In the genomic region with DNA sequence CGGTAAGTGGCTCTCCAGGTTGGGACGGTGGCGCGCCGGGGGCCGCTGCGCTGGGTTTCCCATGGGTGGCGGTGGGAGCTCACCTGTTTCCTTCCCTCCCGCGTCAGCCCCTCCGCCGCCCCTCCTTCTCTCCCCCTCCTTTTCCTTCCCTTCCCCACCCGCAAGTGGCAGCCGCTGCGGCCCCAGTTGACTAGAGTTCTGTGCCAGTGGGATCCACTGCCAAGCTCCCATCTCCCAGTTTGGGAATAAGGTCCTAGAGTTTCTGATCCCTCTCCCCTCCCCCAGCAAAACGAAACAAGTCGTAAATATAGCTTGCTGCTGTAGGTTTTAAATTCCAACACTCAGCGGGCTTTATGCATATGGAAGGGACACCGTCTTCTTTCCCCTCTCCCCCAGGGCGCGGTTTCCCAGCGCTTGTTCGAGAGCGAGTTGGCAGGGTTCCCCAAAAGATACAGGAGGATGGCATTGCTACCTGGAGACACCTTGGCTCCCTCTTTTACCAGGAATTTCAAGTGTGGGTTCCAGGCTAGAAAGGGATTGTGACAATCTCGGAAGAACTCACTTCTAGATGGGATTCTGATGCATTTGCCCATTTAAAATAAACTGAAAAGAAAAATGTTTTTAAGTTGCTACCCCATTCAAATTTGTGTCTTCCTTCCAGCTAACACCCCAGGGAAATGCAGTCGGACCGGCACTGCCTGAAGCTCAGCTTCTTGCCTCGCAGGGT, we compare ENCODE assay signal across 8 cellular contexts. TPM values are rescaled to one million over a fixed set of nuclear protein-coding genes. Genes with fewer than 3 reads are reported as not detected.
DNase-seq lines count a peak whose midpoint lies in the region; ATAC-seq and TF ChIP-seq lines count a peak whose summit lies in the region.

No MANE protein-coding gene starts in this region.

- intact Hi-C loops in heart left ventricle (cut with DNase I): loop anchor here in 3 of 10 donors (5.0 to 10.0 kb wide), 4 partner anchors 33 to 329 kb away; no protein-coding TSS in a partner anchor
- intact Hi-C loops in cardiac septum (cut with DNase I): no loop called here
- intact Hi-C loops in aorta (cut with DNase I): loop anchor here in 1 of 2 donors (10.0 kb wide), 1 partner anchor 199 kb away; no protein-coding TSS in a partner anchor

- peaks cover 87% of the 10 kb centered on the region for H3K27me3 Mint-ChIP-seq in mesothelial cell of epicardium (ENCODE audit: low read depth)

- H3K27me3 ChIP-seq in heart left ventricle: peaks cover 0 to 41% (median 0%) of the 10 kb centered on the region in 9 donors
- H3K27me3 ChIP-seq in aorta (ENCODE audit: control insufficient read depth in 1 of 2, insufficient read depth in 2 of 2, low read length in 1 of 2): no peaks in the 10 kb centered on the region

- H3K4me1 ChIP-seq in heart left ventricle (peaks cover 0 to 28% (median 2%) of the 10 kb centered on the region in 12 donors), aorta (ENCODE audit: control insufficient read depth in 1 of 2, insufficient read depth in 2 of 2, low read length in 2 of 2) (no peaks in the 10 kb centered on the region)

- peaks cover 25% of the 10 kb centered on the region for H3K4me1 Mint-ChIP-seq in mesothelial cell of epicardium

- no peaks in the 10 kb centered on the region for H3K36me3 Mint-ChIP-seq in mesothelial cell of epicardium

- DNase-seq in heart left ventricle (peak in 2 of 5 donors; percentile 19 to 39), cardiac septum (ENCODE audit: low spot score) (no peak), dermis blood vessel endothelial cell (peak; percentile 32), mesothelial cell of epicardium (ENCODE audit: low spot score in 2 of 2, unreplicated experiment in 2 of 2) (no peak), aorta (peak in 1 of 2 donors; percentile 78), NCI-H526 (lab: John Stamatoyannopoulos, UW) (no peak)
- no peak for DNase-seq in activated effector memory CD4-positive, alpha-beta T cell treated with Interleukin-2 at 50 U/mL for 16 hours

- H3K9me3 ChIP-seq in heart left ventricle: no peaks in the 10 kb centered on the region
- no peaks in the 10 kb centered on the region for H3K9me3 ChIP-seq in aorta (ENCODE audit: control insufficient read depth, low read length)

- H3K27ac ChIP-seq in heart left ventricle (peak overlapping the region in 5 of 12 donors; percentile 19 to 55 (median 44)), aorta (ENCODE audit: low read depth in 1 of 2, low read length in 2 of 2) (no peak overlapping the region)

- ATAC-seq in heart left ventricle (peak in 2 of 4 donors; percentile 9 to 33), aorta (ENCODE audit: low FRiP score) (peak; percentile 24), GM18907 (IDR thresholded peaks at IDR 0.05; ENCODE audit: unreplicated experiment) (no peak)

- no peaks in the 10 kb centered on the region for H3K9me3 Mint-ChIP-seq in mesothelial cell of epicardium

- TF ChIP-seq POLR2A in heart left ventricle (IDR thresholded peaks at IDR 0.05): no peak

- no peak overlapping the region for H3K27ac Mint-ChIP-seq in mesothelial cell of epicardium

- no peaks in the 10 kb centered on the region for H3K36me3 ChIP-seq in heart left ventricle
- no peaks in the 10 kb centered on the region for H3K36me3 ChIP-seq in aorta (ENCODE audit: control insufficient read depth in 1 of 2, insufficient read depth in 2 of 2, low read length in 1 of 2)

- peak overlapping the region; percentile 37 to 73 (median 60) for H3K4me3 ChIP-seq in heart left ventricle
- peak overlapping the region; percentile 21 to 33 for H3K4me3 ChIP-seq in aorta (ENCODE audit: low read length in 2 of 2)

- WGBS in heart left ventricle, 4 donors: 0 to 1% (median 1%) methylated on average over 28 of the region's 28 CpGs
- 2% methylated on average over 27 to 28 of the region's 28 CpGs for WGBS in aorta, 2 donors

- H3K4me3 Mint-ChIP-seq in mesothelial cell of epicardium: peak overlapping the region; percentile 74

- no peak for TF ChIP-seq CTCF in heart left ventricle (IDR thresholded peaks at IDR 0.05)
- TF ChIP-seq CTCF in mesothelial cell of epicardium (IDR thresholded peaks at IDR 0.05; ENCODE audit: unreplicated experiment): no peak

RNA-seq across cellular contexts. Expression of gene TLL1, which starts 1.2 kb away (rescaled TPM):
- 1 to 10 TPM in 5 of 9 donors, under 1 TPM in 4; 0.16 to 4.5 (median 1.2) TPM for total RNA-seq in heart left ventricle
- 1 to 10 TPM in 1 of 2 donors, under 1 TPM in 1; 0.08 to 3.4 TPM for polyA plus RNA-seq in heart left ventricle
- 0.67 TPM for total RNA-seq in cardiac septum
- total RNA-seq in dermis blood vessel endothelial cell: 32.7 and 41.0 TPM in 2 replicates
- 1.2 to 1.8 TPM (median 1.5 TPM) in 3 replicates for total RNA-seq in mesothelial cell of epicardium
- 10 to 100 TPM; 19.5 to 20.6 TPM for total RNA-seq in aorta
- under 1 TPM in 1 of 2 donors, not detected in 1; 0.50 TPM for polyA plus RNA-seq in aorta
